In the genomic region with DNA sequence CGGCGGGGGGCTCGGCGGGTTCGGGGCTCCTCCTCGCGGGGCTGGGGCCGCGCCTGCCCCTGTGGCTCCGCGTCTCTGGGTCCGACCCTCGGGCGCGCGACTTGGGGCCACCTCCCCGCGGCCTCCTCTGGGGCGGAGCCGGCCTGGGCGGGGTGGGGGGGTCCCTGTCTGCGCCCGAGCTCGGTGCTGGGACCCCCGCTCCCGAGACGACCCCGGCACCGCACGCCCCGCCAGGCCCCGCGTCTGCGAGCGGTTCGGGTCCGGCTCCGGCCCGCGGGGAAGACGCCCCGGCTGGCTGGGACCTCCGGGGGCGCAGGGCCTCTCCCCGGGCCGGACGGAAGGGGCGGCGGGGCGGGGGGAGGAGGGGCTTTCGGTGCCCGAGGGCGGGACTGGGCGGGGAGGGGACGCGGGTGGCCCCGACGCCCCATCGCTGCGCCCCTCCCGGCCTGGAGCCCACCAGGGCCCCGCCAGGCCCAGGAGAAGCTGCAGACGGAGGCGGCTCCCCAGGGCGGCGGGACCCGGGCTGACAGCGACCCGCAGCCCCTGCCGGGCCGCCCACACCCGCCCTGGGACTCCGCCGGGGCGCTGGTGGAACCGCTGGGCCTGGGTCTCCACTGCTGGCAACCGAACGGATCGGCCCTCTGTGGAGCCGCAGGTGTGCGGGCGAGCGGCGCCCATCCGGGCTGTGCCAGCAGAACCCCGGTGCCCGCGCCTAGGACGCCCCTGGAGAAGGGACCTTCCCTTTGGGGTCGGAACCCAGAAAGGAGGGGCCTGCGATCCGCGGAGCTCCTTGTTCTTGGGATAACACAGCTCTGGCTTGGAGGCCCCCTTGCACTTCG, we compare ENCODE assay signal across 8 cellular contexts. TPM values are rescaled to one million over a fixed set of nuclear protein-coding genes. Genes with fewer than 3 reads are reported as not detected.
A peak's percentile ranks its signal among the peaks of the same experiment; 100 is the strongest.
DNase-seq lines count a peak whose midpoint lies in the region; ATAC-seq, FAIRE-seq and TF ChIP-seq lines count a peak whose summit lies in the region.

No MANE protein-coding gene starts in this region.

- no peak for TF ChIP-seq CTCF in H1 (IDR thresholded peaks at IDR 0.05; ENCODE audit: control extremely low read depth in 1 of 3, insufficient read depth in 1 of 3, low read depth in 1 of 3, low read length in 3 of 3)

- peaks cover 0 to 9% of the 10 kb centered on the region in 2 experiments for H4K20me1 ChIP-seq in H1 (replicated peaks in 1 of 2; ENCODE audit: control insufficient read depth in 1 of 2, insufficient read depth in 2 of 2, low read length in 2 of 2)

- H3K27me3 ChIP-seq in ACC112 (ENCODE audit: insufficient read depth, low read length), result no peaks in the 10 kb centered on the region
- peaks cover 19% of the 10 kb centered on the region for H3K27me3 ChIP-seq in NT2/D1 (ENCODE audit: insufficient read depth, insufficient read length)
- H3K27me3 ChIP-seq in H1 (replicated peaks in 1 of 4; ENCODE audit: control insufficient read depth in 3 of 4, extremely low read depth in 1 of 4, insufficient read depth in 3 of 4, low read length in 3 of 4), result peaks cover 0 to 14% (median 9%) of the 10 kb centered on the region in 4 experiments; a peak in 6 of 7 replicates
- H3K27me3 ChIP-seq in muscle layer of duodenum (ENCODE audit: low read depth, low read length), result no peaks in the 10 kb centered on the region

- no peak overlapping the region for H3K14ac ChIP-seq in H1 (ENCODE audit: insufficient read length)

- H3K23me2 ChIP-seq in H1 (ENCODE audit: low read depth, low read length), result peaks cover 10% of the 10 kb centered on the region; the same call in 1 of the 2 replicates

- DNase-seq in NT2/D1 (ENCODE audit: low read depth, low spot score), result no peak
- DNase-seq in H1 (ENCODE audit: low read depth in 1 of 2, low spot score in 2 of 2), result peak in 1 of 2 experiments; percentile 74
- no peak for DNase-seq in Ammon's horn (ENCODE audit: low spot score)
- DNase-seq in pons (ENCODE audit: low spot score), result no peak
- no peak for DNase-seq in NCI-H2081 (lab: John Stamatoyannopoulos, UW)

- H2BK15ac ChIP-seq in H1 (ENCODE audit: low read length), result no peak overlapping the region

- H3K27ac ChIP-seq in ACC112 (ENCODE audit: low read depth, low read length), result peak overlapping the region; percentile 79
- no peak overlapping the region for H3K27ac ChIP-seq in H1 (ENCODE audit: low read depth, low read length)
- H3K27ac ChIP-seq in muscle layer of duodenum (ENCODE audit: low read length), result no peak overlapping the region

- H2BK20ac ChIP-seq in H1 (ENCODE audit: low read length), result no peak overlapping the region

- H2BK120ac ChIP-seq in H1 (replicated peaks; ENCODE audit: low read depth, low read length), result no peak overlapping the region

- peak overlapping the region; percentile 71 to 72 for H3K4me2 ChIP-seq in H1 (ENCODE audit: insufficient read depth in 1 of 2, low read depth in 2 of 2, low read length in 2 of 2)

- H4K5ac ChIP-seq in H1 (ENCODE audit: insufficient read length, low read depth, low read length), result no peak overlapping the region

- H2BK12ac ChIP-seq in H1 (ENCODE audit: low read depth, low read length), result no peak overlapping the region

- no peak overlapping the region for H3K18ac ChIP-seq in H1 (ENCODE audit: extremely low read depth, low read length)

- no peak for FAIRE-seq in H1 (lab: Jason Lieb, UNC)

- POLR2A ChIA-PET in H1 (lab: Charles Lee; ENCODE audit: partially characterized antibody), result interaction anchor here (0.6 to 1.3 kb wide), 3 partner anchors 15 to 125 kb away, joined by 3 read pairs; no protein-coding TSS in a partner anchor

- no peak overlapping the region for H3K56ac ChIP-seq in H1 (replicated peaks; ENCODE audit: insufficient read length, low read depth, low read length)

- CTCF ChIA-PET in H1 (lab: Charles Lee; ENCODE audit: partially characterized antibody), result interaction anchor here (0.6 to 0.8 kb wide), 3 partner anchors 22 to 123 kb away, joined by 3 to 4 read pairs (median 3); no protein-coding TSS in a partner anchor

- no peak overlapping the region for H3K4ac ChIP-seq in H1 (replicated peaks; ENCODE audit: insufficient read length, low read depth, low read length)

- no peak for TF ChIP-seq POLR2A in H1 (IDR thresholded peaks at IDR 0.05; ENCODE audit: control extremely low read depth in 1 of 2, low read depth in 2 of 2, low read length in 2 of 2)

- no peak for ATAC-seq in GM21447 (IDR thresholded peaks at IDR 0.05; ENCODE audit: unreplicated experiment)

- peaks cover 39% of the 10 kb centered on the region for H3K9me3 ChIP-seq in NT2/D1 (ENCODE audit: insufficient read depth, low read length)
- peaks cover 7% of the 10 kb centered on the region in 2 experiments for H3K9me3 ChIP-seq in H1 (ENCODE audit: insufficient read depth in 2 of 2, low read depth in 1 of 2, low read length in 1 of 2)
- H3K9me3 ChIP-seq in muscle layer of duodenum (ENCODE audit: control insufficient read depth in 1 of 2, low read length in 2 of 2), result peaks cover 0 to 5% of the 10 kb centered on the region in 2 donors

- H3K4me1 ChIP-seq in ACC112 (ENCODE audit: control insufficient read depth, insufficient read depth, low read length, unreplicated experiment) (peaks cover 22% of the 10 kb centered on the region), NT2/D1 (ENCODE audit: insufficient read depth, insufficient read length) (peaks cover 6% of the 10 kb centered on the region), H1 (replicated peaks in 1 of 4; ENCODE audit: control insufficient read depth in 3 of 4, insufficient read depth in 4 of 4, low read length in 3 of 4) (peaks cover 0 to 4% (median 0%) of the 10 kb centered on the region in 4 experiments; a peak in 2 of 7 replicates), muscle layer of duodenum (ENCODE audit: control insufficient read depth in 1 of 2, insufficient read depth in 2 of 2, low read length in 2 of 2) (peaks cover 4 to 8% of the 10 kb centered on the region in 2 donors)

- H3K4me3 ChIP-seq in ACC112 (ENCODE audit: low read depth, low read length), result peak overlapping the region; percentile 95
- H3K4me3 ChIP-seq in NT2/D1 (ENCODE audit: insufficient read length, low read depth), result peak overlapping the region; percentile 64
- peak overlapping the region; percentile 40 to 73 (median 62) for H3K4me3 ChIP-seq in H1 (ENCODE audit: extremely low read depth in 1 of 4, insufficient read depth in 2 of 4, low read depth in 3 of 4, low read length in 4 of 4)
- peak overlapping the region; percentile 42 to 82 for H3K4me3 ChIP-seq in muscle layer of duodenum (ENCODE audit: low read depth in 1 of 2, low read length in 2 of 2)

- TF ChIP-seq RAD21 in H1 (IDR thresholded peaks at IDR 0.05 in 1 of 2, conservative IDR thresholded peaks at IDR 0.05 in 1 of 2; ENCODE audit: low read depth in 2 of 2, low read length in 2 of 2), result no peak

- H3K79me2 ChIP-seq in ACC112 (ENCODE audit: control insufficient read depth, insufficient read depth, low read length, unreplicated experiment) (peaks cover 57% of the 10 kb centered on the region), H1 (ENCODE audit: control insufficient read depth in 1 of 2, insufficient read depth in 2 of 2, low read length in 2 of 2) (peaks cover 0 to 10% of the 10 kb centered on the region in 2 experiments; a peak in 2 of 4 replicates)

- TF ChIP-seq EP300 in H1 (IDR thresholded peaks at IDR 0.05; ENCODE audit: borderline replicate concordance in 1 of 2, low read depth in 2 of 2, low read length in 2 of 2), result no peak

- no peak overlapping the region for H2AK5ac ChIP-seq in H1 (ENCODE audit: low read depth, low read length)

- peaks cover 30% of the 10 kb centered on the region for H3K36me3 ChIP-seq in ACC112 (ENCODE audit: insufficient read depth, low read length)
- peaks cover 7% of the 10 kb centered on the region for H3K36me3 ChIP-seq in NT2/D1 (ENCODE audit: insufficient read depth, insufficient read length, low read length)
- no peaks in the 10 kb centered on the region for H3K36me3 ChIP-seq in H1 (ENCODE audit: control insufficient read depth in 2 of 4, insufficient read depth in 4 of 4, low read length in 3 of 4)
- H3K36me3 ChIP-seq in muscle layer of duodenum (ENCODE audit: control insufficient read depth in 1 of 2, insufficient read depth in 2 of 2, low read length in 2 of 2), result no peaks in the 10 kb centered on the region

- 0% methylated on average over 17 of the region's 94 CpGs; no CpG with 5 or more reads in 1 of the 2 experiments for WGBS in H1 (ENCODE audit: extremely low coverage in 1 of 2, insufficient coverage in 1 of 2, insufficient read length in 1 of 2, insufficient replicate concordance in 2 of 2, low coverage in 1 of 2, low lambda C conversion rate in 2 of 2, missing lambda C conversion rate in 1 of 2), 2 experiments

- peak overlapping the region; percentile 67 for H3K9ac ChIP-seq in NT2/D1 (ENCODE audit: insufficient read length, low read depth)
- no peak overlapping the region for H3K9ac ChIP-seq in H1 (replicated peaks in 1 of 4; ENCODE audit: extremely low read depth in 1 of 4, low read depth in 3 of 4, low read length in 3 of 4)

- H3K23ac ChIP-seq in H1 (ENCODE audit: insufficient read length), result no peak overlapping the region

- H2BK5ac ChIP-seq in H1 (ENCODE audit: low read depth, low read length), result no peak overlapping the region

- H3K79me1 ChIP-seq in H1 (ENCODE audit: low read depth, low read length), result peaks cover 10% of the 10 kb centered on the region; the same call in 1 of the 2 replicates

- H4K8ac ChIP-seq in H1 (ENCODE audit: extremely low read depth, insufficient read depth, low read length), result no peak overlapping the region

- no peak overlapping the region for H4K91ac ChIP-seq in H1 (replicated peaks; ENCODE audit: insufficient read length, low read length)

- H2AFZ ChIP-seq in ACC112 (ENCODE audit: low read length, unreplicated experiment), result no peak overlapping the region
- no peak overlapping the region for H2AFZ ChIP-seq in H1 (ENCODE audit: low read length)

RNA-seq across cellular contexts. Expression of a gene that starts 0.6 kb away (rescaled TPM):
- total RNA-seq in H1 (2021; fragmentation: NEBNext Ultra II Directional; extraction: Animal tissue kit (Norgen Biotek cat#: 25700)), result 60.6 and 62.7 TPM in 2 replicates
- polyA plus RNA-seq in H1 (2011; rRNA removed), result 60.1 and 79.2 TPM in 2 replicates
- 60.4 TPM for polyA plus RNA-seq in H1 (2011; cell fraction: cytosol; rRNA removed)
- 219 TPM for polyA plus RNA-seq in H1 (2011; cell fraction: nucleus; rRNA removed)
- 38.8 to 78.4 TPM (median 69.6 TPM) in 4 replicates for polyA plus RNA-seq in H1 (2012, experiment 1 of 2)
- polyA plus RNA-seq in H1 (2012, experiment 2 of 2), result 41.6 TPM
- 99.7 TPM for polyA plus RNA-seq in H1 (2013, experiment 1 of 2)
- 84.9 TPM for polyA plus RNA-seq in H1 (2013, experiment 2 of 2)
- polyA minus RNA-seq in H1 (2011; rRNA and poly(A)+ RNA removed), result 14.9 and 16.7 TPM in 2 replicates
- polyA minus RNA-seq in H1 (2011; cell fraction: cytosol; rRNA and poly(A)+ RNA removed), result 30.5 TPM
- polyA minus RNA-seq in H1 (2011; cell fraction: nucleus; rRNA and poly(A)+ RNA removed), result 40.6 TPM

RNA-seq across cellular contexts. Expression of a gene that starts 56.9 kb away (rescaled TPM):
- total RNA-seq in H1 (2021; fragmentation: NEBNext Ultra II Directional; extraction: Animal tissue kit (Norgen Biotek cat#: 25700)), result 3.3 and 6.0 TPM in 2 replicates
- polyA plus RNA-seq in H1 (2011; rRNA removed), result 4.9 and 7.3 TPM in 2 replicates
- 5.2 TPM for polyA plus RNA-seq in H1 (2011; cell fraction: cytosol; rRNA removed)
- 21.4 TPM for polyA plus RNA-seq in H1 (2011; cell fraction: nucleus; rRNA removed)
- polyA plus RNA-seq in H1 (2012, experiment 1 of 2), result 5.9 to 9.8 TPM (median 7.8 TPM) in 4 replicates
- polyA plus RNA-seq in H1 (2012, experiment 2 of 2), result 2.3 TPM
- 3.9 TPM for polyA plus RNA-seq in H1 (2013, experiment 1 of 2)
- polyA plus RNA-seq in H1 (2013, experiment 2 of 2), result 4.0 TPM
- 3.0 and 4.7 TPM in 2 replicates for polyA minus RNA-seq in H1 (2011; rRNA and poly(A)+ RNA removed)
- 6.4 TPM for polyA minus RNA-seq in H1 (2011; cell fraction: cytosol; rRNA and poly(A)+ RNA removed)
- 6.1 TPM for polyA minus RNA-seq in H1 (2011; cell fraction: nucleus; rRNA and poly(A)+ RNA removed)
